ENCODE assay signal across 11 cellular contexts in genomic region chr11:93737904-93738612, GRCh38. TPM values are rescaled to one million over a fixed set of nuclear protein-coding genes. Genes with fewer than 3 reads are reported as not detected.
DNase-seq lines count a peak whose midpoint lies in the region; TF ChIP-seq lines count a peak whose summit lies in the region.
"Had no signal": no experiment of that assay in that cellular context is flagged by ENCODE, and none has a peak within 500 bp of the region (broad histone marks: within the 10 kb centered on the region; RNA-seq: fewer than 3 reads in every experiment).

No MANE protein-coding gene starts in this region.

- H3K27me3 Mint-ChIP-seq in activated naive CD4-positive, alpha-beta T cell treated with anti-CD3 and anti-CD28 coated beads for 36 hours (ENCODE audit: low read depth), result no peaks in the 10 kb centered on the region
- no peaks in the 10 kb centered on the region for H3K27me3 Mint-ChIP-seq in T-helper 1 cell treated with Interleukin-12 subunit alpha and Interleukin-12 subunit beta and Interleukin-4 antibody, amounts not matched to agents 30 μg/mL and 1 μg/mL, for 36 hours (ENCODE audit: low read depth)

- H3K4me3 ChIP-seq in fibroblast of mammary gland (ENCODE audit: control insufficient read depth, low read depth, low read length) (peak overlapping the region; percentile 94), suprapubic skin (peak overlapping the region; percentile 87)
- H3K4me3 ChIP-seq: body of pancreas had no signal

- H3K4me1 Mint-ChIP-seq in activated naive CD4-positive, alpha-beta T cell treated with anti-CD3 and anti-CD28 coated beads for 36 hours (ENCODE audit: low read depth), result peaks cover 56% of the 10 kb centered on the region
- H3K4me1 Mint-ChIP-seq in T-helper 1 cell treated with Interleukin-12 subunit alpha and Interleukin-12 subunit beta and Interleukin-4 antibody, amounts not matched to agents 30 μg/mL and 1 μg/mL, for 36 hours (ENCODE audit: low read depth), result peaks cover 61% of the 10 kb centered on the region

- DNase-seq in activated naive CD4-positive, alpha-beta T cell treated with anti-CD3 and anti-CD28 coated beads for 36 hours, result no peak
- DNase-seq in activated naive CD4-positive, alpha-beta T cell treated with anti-CD3 and anti-CD28 coated beads, Interleukin-2, amount 50 U/mL, for 16 hours, result no peak
- DNase-seq in fibroblast of mammary gland (ENCODE audit: low read depth) (peak; percentile 51), suprapubic skin (ENCODE audit: low spot score in 2 of 2) (no peak), GOT3 (lab: John Stamatoyannopoulos, UW) (no peak), islet precursor cell (no peak), midbrain (lab: John Stamatoyannopoulos, UW) (no peak)
- DNase-seq: body of pancreas, thyroid gland had no signal

- intact Hi-C loops in activated naive CD4-positive, alpha-beta T cell treated with anti-CD3 and anti-CD28 coated beads for 36 hours (cut with micrococcal nuclease), result loop anchor here (1.0 kb wide), 2 partner anchors 8 to 76 kb away; no protein-coding TSS in a partner anchor

- H3K27me3 ChIP-seq in suprapubic skin, result no peaks in the 10 kb centered on the region
- H3K27me3 ChIP-seq: body of pancreas, neutrophil, thyroid gland had no signal

- TF ChIP-seq EP300 in suprapubic skin (IDR thresholded peaks at IDR 0.05), result no peak

- TF ChIP-seq CTCF in fibroblast of mammary gland (conservative IDR thresholded peaks at IDR 0.05; ENCODE audit: control insufficient read depth, insufficient read depth, low read depth, low read length) (no peak), suprapubic skin (IDR thresholded peaks at IDR 0.05) (no peak)

- peaks cover 53% of the 10 kb centered on the region for H3K36me3 ChIP-seq in suprapubic skin

- 44% methylated on average over 6 of the region's 6 CpGs for WGBS in suprapubic skin

- no peak overlapping the region for H3K27ac ChIP-seq in suprapubic skin
- H3K27ac ChIP-seq: neutrophil, thyroid gland had no signal

- H3K27ac Mint-ChIP-seq in activated naive CD4-positive, alpha-beta T cell treated with anti-CD3 and anti-CD28 coated beads for 36 hours, result peak overlapping the region; percentile 97
- peak overlapping the region; percentile 75 for H3K27ac Mint-ChIP-seq in T-helper 1 cell treated with Interleukin-12 subunit alpha and Interleukin-12 subunit beta and Interleukin-4 antibody, amounts not matched to agents 30 μg/mL and 1 μg/mL, for 36 hours

- CTCF ChIA-PET in activated naive CD4-positive, alpha-beta T cell treated with anti-CD3 and anti-CD28 coated beads for 36 hours (lab: Charles Lee), result interaction anchor here (1.9 kb wide), 1 partner anchor 46 kb away, joined by 7 read pairs; the partner anchor contains the start of gene MED17

- H3K9me3 ChIP-seq in suprapubic skin, result no peaks in the 10 kb centered on the region
- H3K9me3 ChIP-seq: body of pancreas, neutrophil, thyroid gland had no signal

- H3K4me1 ChIP-seq in suprapubic skin, result peaks cover 61% of the 10 kb centered on the region

- no peak for TF ChIP-seq POLR2A in suprapubic skin (IDR thresholded peaks at IDR 0.05)

- no peaks in the 10 kb centered on the region for H3K9me3 Mint-ChIP-seq in activated naive CD4-positive, alpha-beta T cell treated with anti-CD3 and anti-CD28 coated beads for 36 hours
- no peaks in the 10 kb centered on the region for H3K9me3 Mint-ChIP-seq in T-helper 1 cell treated with Interleukin-12 subunit alpha and Interleukin-12 subunit beta and Interleukin-4 antibody, amounts not matched to agents 30 μg/mL and 1 μg/mL, for 36 hours

- H3K36me3 Mint-ChIP-seq in activated naive CD4-positive, alpha-beta T cell treated with anti-CD3 and anti-CD28 coated beads for 36 hours (ENCODE audit: low read depth), result peaks cover 80% of the 10 kb centered on the region
- H3K36me3 Mint-ChIP-seq in T-helper 1 cell treated with Interleukin-12 subunit alpha and Interleukin-12 subunit beta and Interleukin-4 antibody, amounts not matched to agents 30 μg/mL and 1 μg/mL, for 36 hours (ENCODE audit: low read depth), result peaks cover 73% of the 10 kb centered on the region

- peak overlapping the region; percentile 93 for H3K4me3 Mint-ChIP-seq in activated naive CD4-positive, alpha-beta T cell treated with anti-CD3 and anti-CD28 coated beads for 36 hours
- peak overlapping the region; percentile 100 for H3K4me3 Mint-ChIP-seq in T-helper 1 cell treated with Interleukin-12 subunit alpha and Interleukin-12 subunit beta and Interleukin-4 antibody, amounts not matched to agents 30 μg/mL and 1 μg/mL, for 36 hours

RNA-seq across cellular contexts. Expression of gene TAF1D, which starts 3.2 kb away (rescaled TPM):
- total RNA-seq in activated naive CD4-positive, alpha-beta T cell treated with anti-CD3 and anti-CD28 coated beads for 36 hours, result 100 to 1,000 TPM; 442 to 482 TPM
- 100 to 1,000 TPM in 1 of 4 donors, 10 to 100 TPM in 3; 53.5 to 142 (median 81.1) TPM for total RNA-seq in suprapubic skin

RNA-seq across cellular contexts. Expression of gene C11orf54, which starts 3.4 kb away (rescaled TPM):
- total RNA-seq in activated naive CD4-positive, alpha-beta T cell treated with anti-CD3 and anti-CD28 coated beads for 36 hours, result 10 to 100 TPM; 15.1 to 16.3 TPM
- total RNA-seq in suprapubic skin, result 10 to 100 TPM; 19.4 to 62.1 (median 26.5) TPM

RNA-seq across cellular contexts. Expression of gene MED17, which starts 46.0 kb away (rescaled TPM):
- total RNA-seq in activated naive CD4-positive, alpha-beta T cell treated with anti-CD3 and anti-CD28 coated beads for 36 hours, result 10 to 100 TPM; 19.4 to 22.6 TPM
- 10 to 100 TPM; 20.3 to 32.2 (median 29.2) TPM for total RNA-seq in suprapubic skin
